1 cellular context compared by ENCODE assay signal in the genomic region with DNA sequence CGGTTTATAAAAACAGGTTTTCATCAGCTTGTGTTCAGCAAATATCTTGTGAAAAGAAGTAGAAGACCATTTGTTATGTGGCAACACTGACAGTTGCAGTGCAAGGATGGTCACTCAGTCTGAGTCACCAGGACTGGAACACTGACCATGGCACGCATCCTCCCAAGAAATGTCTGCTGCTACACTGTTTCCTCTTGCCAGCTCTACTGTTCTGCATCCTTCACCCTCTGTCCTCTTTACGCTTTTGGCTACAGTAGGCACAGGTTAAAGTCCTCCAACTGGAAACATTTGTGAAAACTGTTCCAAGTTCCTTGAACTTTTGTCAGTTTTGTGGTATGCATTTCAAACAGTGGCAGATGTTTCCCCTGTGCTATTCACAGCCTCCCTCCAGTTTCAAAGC.
A peak's percentile ranks its signal among the peaks of the same experiment; 100 is the strongest.
TF ChIP-seq lines count a peak whose summit lies in the region.

No MANE protein-coding gene starts in this region.

TF ChIP-seq in HepG2, 621 proteins besides CTCF, POLR2A, EP300 and RAD21:
- TF ChIP-seq RBAK (CRISPR knock-in tag; IDR thresholded peaks at IDR 0.05) (peak; percentile 95), ZFP36L2 (CRISPR knock-in tag; IDR thresholded peaks at IDR 0.05) (no peak), HNF4A (CRISPR knock-in tag; IDR thresholded peaks at IDR 0.05) (peak; percentile 31; the same call in 1 of the 2 replicates), SETDB1 (CRISPR knock-in tag; IDR thresholded peaks at IDR 0.05; ENCODE audit: borderline replicate concordance) (peak; percentile 73; the same call in 1 of the 2 replicates), ZNF282 (IDR thresholded peaks at IDR 0.05; ENCODE audit: partially characterized antibody) (no peak), NFIC (IDR thresholded peaks at IDR 0.05; ENCODE audit: low read length) (no peak), TEAD3 (CRISPR knock-in tag; optimal IDR thresholded peaks at IDR 0.05; ENCODE audit: borderline replicate concordance) (no peak), ZBTB42 (CRISPR knock-in tag; IDR thresholded peaks at IDR 0.05) (no peak), MEIS2 (CRISPR knock-in tag; IDR thresholded peaks at IDR 0.05) (no peak), SOX13 (IDR thresholded peaks at IDR 0.05) (no peak), SOX13 (CRISPR knock-in tag; conservative IDR thresholded peaks at IDR 0.05 in 1 of 2, IDR thresholded peaks at IDR 0.05 in 1 of 2) (no peak)
- TF ChIP-seq, protein P1, sequence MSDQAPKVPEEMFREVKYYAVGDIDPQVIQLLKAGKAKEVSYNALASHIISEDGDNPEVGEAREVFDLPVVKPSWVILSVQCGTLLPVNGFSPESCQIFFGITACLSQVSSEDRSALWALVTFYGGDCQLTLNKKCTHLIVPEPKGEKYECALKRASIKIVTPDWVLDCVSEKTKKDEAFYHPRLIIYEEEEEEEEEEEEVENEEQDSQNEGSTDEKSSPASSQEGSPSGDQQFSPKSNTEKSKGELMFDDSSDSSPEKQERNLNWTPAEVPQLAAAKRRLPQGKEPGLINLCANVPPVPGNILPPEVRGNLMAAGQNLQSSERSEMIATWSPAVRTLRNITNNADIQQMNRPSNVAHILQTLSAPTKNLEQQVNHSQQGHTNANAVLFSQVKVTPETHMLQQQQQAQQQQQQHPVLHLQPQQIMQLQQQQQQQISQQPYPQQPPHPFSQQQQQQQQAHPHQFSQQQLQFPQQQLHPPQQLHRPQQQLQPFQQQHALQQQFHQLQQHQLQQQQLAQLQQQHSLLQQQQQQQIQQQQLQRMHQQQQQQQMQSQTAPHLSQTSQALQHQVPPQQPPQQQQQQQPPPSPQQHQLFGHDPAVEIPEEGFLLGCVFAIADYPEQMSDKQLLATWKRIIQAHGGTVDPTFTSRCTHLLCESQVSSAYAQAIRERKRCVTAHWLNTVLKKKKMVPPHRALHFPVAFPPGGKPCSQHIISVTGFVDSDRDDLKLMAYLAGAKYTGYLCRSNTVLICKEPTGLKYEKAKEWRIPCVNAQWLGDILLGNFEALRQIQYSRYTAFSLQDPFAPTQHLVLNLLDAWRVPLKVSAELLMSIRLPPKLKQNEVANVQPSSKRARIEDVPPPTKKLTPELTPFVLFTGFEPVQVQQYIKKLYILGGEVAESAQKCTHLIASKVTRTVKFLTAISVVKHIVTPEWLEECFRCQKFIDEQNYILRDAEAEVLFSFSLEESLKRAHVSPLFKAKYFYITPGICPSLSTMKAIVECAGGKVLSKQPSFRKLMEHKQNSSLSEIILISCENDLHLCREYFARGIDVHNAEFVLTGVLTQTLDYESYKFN (CRISPR knock-in tag; conservative IDR thresholded peaks at IDR 0.05), result no peak
- TF ChIP-seq, protein P2, sequence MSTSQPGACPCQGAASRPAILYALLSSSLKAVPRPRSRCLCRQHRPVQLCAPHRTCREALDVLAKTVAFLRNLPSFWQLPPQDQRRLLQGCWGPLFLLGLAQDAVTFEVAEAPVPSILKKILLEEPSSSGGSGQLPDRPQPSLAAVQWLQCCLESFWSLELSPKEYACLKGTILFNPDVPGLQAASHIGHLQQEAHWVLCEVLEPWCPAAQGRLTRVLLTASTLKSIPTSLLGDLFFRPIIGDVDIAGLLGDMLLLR (CRISPR knock-in tag; IDR thresholded peaks at IDR 0.05), result no peak
- TF ChIP-seq, protein P3, sequence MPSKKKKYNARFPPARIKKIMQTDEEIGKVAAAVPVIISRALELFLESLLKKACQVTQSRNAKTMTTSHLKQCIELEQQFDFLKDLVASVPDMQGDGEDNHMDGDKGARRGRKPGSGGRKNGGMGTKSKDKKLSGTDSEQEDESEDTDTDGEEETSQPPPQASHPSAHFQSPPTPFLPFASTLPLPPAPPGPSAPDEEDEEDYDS (CRISPR knock-in tag; IDR thresholded peaks at IDR 0.05), result no peak
- TF ChIP-seq, protein P4, sequence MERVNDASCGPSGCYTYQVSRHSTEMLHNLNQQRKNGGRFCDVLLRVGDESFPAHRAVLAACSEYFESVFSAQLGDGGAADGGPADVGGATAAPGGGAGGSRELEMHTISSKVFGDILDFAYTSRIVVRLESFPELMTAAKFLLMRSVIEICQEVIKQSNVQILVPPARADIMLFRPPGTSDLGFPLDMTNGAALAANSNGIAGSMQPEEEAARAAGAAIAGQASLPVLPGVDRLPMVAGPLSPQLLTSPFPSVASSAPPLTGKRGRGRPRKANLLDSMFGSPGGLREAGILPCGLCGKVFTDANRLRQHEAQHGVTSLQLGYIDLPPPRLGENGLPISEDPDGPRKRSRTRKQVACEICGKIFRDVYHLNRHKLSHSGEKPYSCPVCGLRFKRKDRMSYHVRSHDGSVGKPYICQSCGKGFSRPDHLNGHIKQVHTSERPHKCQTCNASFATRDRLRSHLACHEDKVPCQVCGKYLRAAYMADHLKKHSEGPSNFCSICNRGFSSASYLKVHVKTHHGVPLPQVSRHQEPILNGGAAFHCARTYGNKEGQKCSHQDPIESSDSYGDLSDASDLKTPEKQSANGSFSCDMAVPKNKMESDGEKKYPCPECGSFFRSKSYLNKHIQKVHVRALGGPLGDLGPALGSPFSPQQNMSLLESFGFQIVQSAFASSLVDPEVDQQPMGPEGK (CRISPR knock-in tag; IDR thresholded peaks at IDR 0.05), result no peak
